ENCODE assay signal across 8 cellular contexts in the genomic region with DNA sequence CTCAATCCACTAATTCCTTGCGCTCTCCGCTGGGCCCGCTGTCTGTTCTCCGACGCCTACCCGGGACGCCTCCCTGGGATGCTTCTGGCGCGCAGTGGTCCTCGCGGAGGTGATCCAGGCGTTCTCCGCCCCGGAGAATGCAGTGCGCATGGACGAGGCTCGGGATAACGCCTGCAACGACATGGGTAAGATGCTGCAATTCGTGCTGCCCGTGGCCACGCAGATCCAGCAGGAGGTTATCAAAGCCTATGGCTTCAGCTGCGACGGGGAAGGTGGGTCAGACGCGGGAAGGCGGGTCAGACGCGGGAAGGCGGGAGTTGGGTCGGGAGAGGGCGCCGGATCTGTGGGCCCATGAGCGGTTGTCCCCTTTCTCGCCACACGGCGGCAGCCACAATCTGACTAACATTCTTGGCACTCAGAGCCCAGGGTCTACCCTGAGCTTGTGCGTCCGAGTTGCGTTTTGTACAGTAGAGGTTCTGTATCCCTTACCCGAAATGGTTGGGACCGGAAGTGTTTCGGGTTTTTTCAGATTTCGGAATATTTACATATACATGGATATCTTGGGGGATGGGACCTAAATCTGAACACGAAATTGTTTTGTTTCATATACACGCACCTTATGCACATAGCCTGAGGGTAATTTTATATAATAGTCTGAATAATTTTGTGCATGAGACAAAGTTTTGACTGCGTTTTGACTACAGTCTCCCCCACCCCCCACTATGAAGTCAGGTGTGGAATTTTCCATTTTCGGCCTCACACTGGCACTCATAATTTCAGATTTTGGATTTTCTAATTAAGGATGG. TPM values are rescaled to one million over a fixed set of nuclear protein-coding genes. Genes with fewer than 3 reads are reported as not detected.
DNase-seq lines count a peak whose midpoint lies in the region; ATAC-seq, FAIRE-seq and TF ChIP-seq lines count a peak whose summit lies in the region.

No MANE protein-coding gene starts in this region.

- peak overlapping the region; percentile 25 for H3K9ac ChIP-seq in mammary epithelial cell (ENCODE audit: insufficient read depth, low read length)

- peak overlapping the region; percentile 78 for H3K4me2 ChIP-seq in mammary epithelial cell (ENCODE audit: insufficient read depth, low read depth, low read length)

- DNase-seq in NCI-H2171 (lab: John Stamatoyannopoulos, UW) (peak; percentile 100), mammary epithelial cell (no peak), iPS-NIHi11 (ENCODE audit: low spot score) (peak; percentile 78)

- no peak overlapping the region for H2AFZ ChIP-seq in mammary epithelial cell (ENCODE audit: low read depth, low read length)

- peak; percentile 87 for FAIRE-seq in A204.1 (lab: Jason Lieb, UNC)

- intact Hi-C loops in mammary epithelial cell (cut with micrococcal nuclease): loop anchor here (1.0 to 5.0 kb wide), 11 partner anchors 20 to 192 kb away; a partner anchor contains a TSS

- H3K79me2 ChIP-seq in mammary epithelial cell (ENCODE audit: insufficient read depth, low read length): peaks cover 11% of the 10 kb centered on the region

- CTCF ChIA-PET in mammary epithelial cell (lab: Charles Lee; ENCODE audit: low non-redundant PET): interaction anchor here (0.5 kb wide), 1 partner anchor 19 kb away, joined by 3 read pairs; no protein-coding TSS in a partner anchor

- dilution Hi-C loops in mammary epithelial cell (cut with HindIII; ENCODE audit: low sequenced_read_pairs): no loop called here

- no peaks in the 10 kb centered on the region for H3K27me3 ChIP-seq in mammary epithelial cell (ENCODE audit: insufficient read depth, low read length)

- H3K36me3 ChIP-seq in mammary epithelial cell (ENCODE audit: insufficient read depth, low read length): peaks cover 2% of the 10 kb centered on the region

- no TSS peak for BruUV-seq in mammary epithelial cell (replicated peaks; lab: Mats Ljungman, UMichigan)

- WGBS in mammary epithelial cell (ENCODE audit: low coverage, missing lambda C conversion rate): 2% methylated on average over 36 of the region's 48 CpGs

- in situ Hi-C loops in mammary epithelial cell (cut with MboI; ENCODE audit: low sequenced_read_pairs in 2 of 2): loop anchor here in 1 of 2 donors (10.0 kb wide), 1 partner anchor 150 kb away; a partner anchor contains a TSS

- H3K27ac ChIP-seq in VCaP (peak overlapping the region; percentile 96), mammary epithelial cell (ENCODE audit: insufficient read depth, low read depth, low read length) (peak overlapping the region; percentile 94), skin epidermis (peak overlapping the region; percentile 37 to 99 (median 92))

- no peaks in the 10 kb centered on the region for H4K20me1 ChIP-seq in mammary epithelial cell (ENCODE audit: insufficient read depth, low read length)

- ATAC-seq in GM18517 (IDR thresholded peaks at IDR 0.05; ENCODE audit: unreplicated experiment): peak; percentile 47
- ATAC-seq in HG03097 (IDR thresholded peaks at IDR 0.05; ENCODE audit: low FRiP score, unreplicated experiment): peak; percentile 35

- peak overlapping the region; percentile 36 to 64 (median 47) for H3K4me3 ChIP-seq in mammary epithelial cell (replicated peaks in 1 of 3; ENCODE audit: insufficient read depth in 1 of 3, low read depth in 2 of 3, low read length in 3 of 3)
- H3K4me3 ChIP-seq in skin epidermis: peak overlapping the region; percentile 47 to 63 (median 59)

- TF ChIP-seq CTCF in VCaP (conservative IDR thresholded peaks at IDR 0.05) (peak; percentile 95), mammary epithelial cell (conservative IDR thresholded peaks at IDR 0.05 in 1 of 2, IDR thresholded peaks at IDR 0.05 in 1 of 2; ENCODE audit: extremely low read depth in 1 of 2, insufficient read depth in 1 of 2, low read depth in 1 of 2, low read length in 2 of 2) (peak; percentile 55 to 77)

- no peaks in the 10 kb centered on the region for H3K9me3 ChIP-seq in mammary epithelial cell (replicated peaks; ENCODE audit: insufficient read depth, low read length)

- H3K4me1 ChIP-seq in mammary epithelial cell (ENCODE audit: insufficient read depth, low read length): peaks cover 29% of the 10 kb centered on the region

RNA-seq across cellular contexts. Expression of a gene that starts 0.8 kb away (rescaled TPM):
- total RNA-seq in mammary epithelial cell: 10 to 100 TPM; 31.3 to 61.3 TPM
- 128 TPM for polyA plus RNA-seq in mammary epithelial cell
- polyA minus RNA-seq in mammary epithelial cell: 27.8 TPM

RNA-seq across cellular contexts. Expression of a gene that starts 1.0 kb away (rescaled TPM):
- total RNA-seq in mammary epithelial cell: not detected
- polyA plus RNA-seq in mammary epithelial cell: not detected
- not detected for polyA minus RNA-seq in mammary epithelial cell

RNA-seq across cellular contexts. Expression of a gene that starts 6.6 kb away (rescaled TPM):
- 10 to 100 TPM; 13.0 to 27.0 TPM for total RNA-seq in mammary epithelial cell
- polyA plus RNA-seq in mammary epithelial cell: 16.4 TPM
- 8.0 TPM for polyA minus RNA-seq in mammary epithelial cell

RNA-seq across cellular contexts. Expression of a gene that starts 16.8 kb away (rescaled TPM):
- total RNA-seq in mammary epithelial cell: 10 to 100 TPM; 12.2 to 73.5 TPM
- polyA plus RNA-seq in mammary epithelial cell: 10.4 TPM
- polyA minus RNA-seq in mammary epithelial cell: 56.5 TPM

RNA-seq across cellular contexts. Expression of a gene that starts 25.9 kb away (rescaled TPM):
- 100 to 1,000 TPM; 149 to 168 TPM for total RNA-seq in mammary epithelial cell
- polyA plus RNA-seq in mammary epithelial cell: 319 TPM
- polyA minus RNA-seq in mammary epithelial cell: 137 TPM
